In the genomic region with DNA sequence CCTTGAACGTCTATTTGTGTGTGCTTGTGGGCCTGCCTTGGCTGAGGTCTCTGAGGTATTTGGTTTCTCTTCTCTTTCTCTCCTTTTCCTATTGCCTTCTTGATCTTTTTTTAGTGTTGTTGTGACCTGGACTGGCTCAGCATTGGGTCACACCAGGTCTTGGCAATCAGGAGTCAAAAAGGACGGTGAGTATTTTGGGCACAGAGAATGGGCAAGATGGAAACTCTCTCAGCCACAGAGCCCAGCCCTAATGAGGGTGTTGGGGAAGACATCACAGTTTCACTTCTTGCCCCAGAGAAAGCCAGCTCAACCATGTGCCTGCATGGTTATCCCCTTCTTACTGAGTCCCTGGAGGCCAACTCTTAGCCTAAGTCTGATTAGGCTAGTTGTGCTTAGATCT, we compare ENCODE assay signal across 10 cellular contexts. TPM values are rescaled to one million over a fixed set of nuclear protein-coding genes. Genes with fewer than 3 reads are reported as not detected.
A peak's percentile ranks its signal among the peaks of the same experiment; 100 is the strongest.
DNase-seq lines count a peak whose midpoint lies in the region; ATAC-seq, FAIRE-seq and TF ChIP-seq lines count a peak whose summit lies in the region.
"Had no signal": no experiment of that assay in that cellular context is flagged by ENCODE, and none has a peak within 500 bp of the region (broad histone marks: within the 10 kb centered on the region; RNA-seq: fewer than 3 reads in every experiment).

No MANE protein-coding gene starts in this region.

- H3K27ac ChIP-seq in caudate nucleus (ENCODE audit: low read depth, low read length) (no peak overlapping the region), pancreas (no peak overlapping the region)

- 73 to 78% methylated on average over 2 of the region's 2 CpGs for WGBS in pancreas, 2 donors

- intact Hi-C loops in pancreas (cut with DNase I) = loop anchor here in 1 of 3 donors (10.0 kb wide), 1 partner anchor 107 kb away; no protein-coding TSS in a partner anchor
- intact Hi-C loops in left colon (cut with DNase I, micrococcal nuclease) = no loop called here

- no peak for TF ChIP-seq CTCF in pancreas (IDR thresholded peaks at IDR 0.05)

- H3K27me3 ChIP-seq in pancreas = no peaks in the 10 kb centered on the region

- DNase-seq in germinal center (ENCODE audit: low spot score) (peak; percentile 41), caudate nucleus (lab: John Stamatoyannopoulos, UW) (no peak), SK-N-DZ (ENCODE audit: low spot score) (no peak), pancreas (no peak), left colon (no peak)
- DNase-seq: NCI-H524 treated with DMSO at 0.1 percent for 48 hours; stimulated activated naive CD4-positive, alpha-beta T cell treated with Interleukin-2 at 50 U/mL for 16 hours had no signal

- H3K4me1 ChIP-seq in pancreas = peaks cover 0 to 10% (median 0%) of the 10 kb centered on the region in 3 donors

- H3K36me3 ChIP-seq in pancreas = no peaks in the 10 kb centered on the region

- peak; percentile 84 for ATAC-seq in GM18520 (IDR thresholded peaks at IDR 0.05; ENCODE audit: unreplicated experiment)
- peak; percentile 91 for ATAC-seq in GM21447 (IDR thresholded peaks at IDR 0.05; ENCODE audit: unreplicated experiment)
- peak; percentile 72 for ATAC-seq in HG03159 (IDR thresholded peaks at IDR 0.05; ENCODE audit: unreplicated experiment)
- no peak for ATAC-seq in pancreas
- no peak for ATAC-seq in left colon

- FAIRE-seq in pancreas (lab: Jason Lieb, UNC) = no peak

- no peak overlapping the region for H3K4me3 ChIP-seq in pancreas

- H3K9me3 ChIP-seq in pancreas = no peaks in the 10 kb centered on the region

RNA-seq across cellular contexts. Expression of a gene that starts 13.7 kb away (rescaled TPM):
- polyA plus RNA-seq in SK-N-DZ (2014; cell fraction: cytosol; rRNA removed) = 3.7 and 7.2 TPM in 2 replicates
- 8.6 and 29.1 TPM in 2 replicates for polyA plus RNA-seq in SK-N-DZ (2014; cell fraction: nucleus; rRNA removed)
- total RNA-seq in pancreas = 10 to 100 TPM in 2 of 6 donors, 1 to 10 TPM in 4; 6.1 to 12.1 (median 9.0) TPM
- polyA plus RNA-seq in pancreas = 10 to 100 TPM; 17.1 to 25.6 TPM
- total RNA-seq in left colon = 10 to 100 TPM; 35.2 to 37.5 TPM

Comparison
In these comparisons a context has a peak if more than half of its experiments do, and no peak if none do; other contexts are left out.
1. ATAC-seq: peak in GM18520 (single experiment), GM21447 (single experiment) and HG03159 (single experiment); none in pancreas (0 of 4) and left colon (single experiment).